In genomic region chr7:27245798-27246691, GRCh38 we compare ENCODE assay signal across 10 cellular contexts. TPM values are rescaled to one million over a fixed set of nuclear protein-coding genes. Genes with fewer than 3 reads are reported as not detected.
DNase-seq lines count a peak whose midpoint lies in the region; ATAC-seq and TF ChIP-seq lines count a peak whose summit lies in the region.
"Had no signal": no experiment of that assay in that cellular context is flagged by ENCODE, and none has a peak within 500 bp of the region (broad histone marks: within the 10 kb centered on the region; RNA-seq: fewer than 3 reads in every experiment).

No MANE protein-coding gene starts in this region.

- H3K4me3 ChIP-seq in cardiac muscle cell (peak overlapping the region; percentile 11), coronary artery (peak overlapping the region; percentile 61), muscle layer of colon (ENCODE audit: low read depth in 1 of 2, low read length in 2 of 2) (peak overlapping the region; percentile 21 to 29)

- DNase-seq in cardiac muscle cell (ENCODE audit: low read depth in 1 of 2, low spot score in 1 of 2) (no peak), cardiac septum (ENCODE audit: low spot score) (no peak), coronary artery (ENCODE audit: low spot score) (no peak), HEK293T (ENCODE audit: extremely low spot score) (no peak), NCI-H774 (lab: John Stamatoyannopoulos, UW) (no peak), iPS-NIHi11 (ENCODE audit: low spot score) (no peak)
- DNase-seq: anterior cingulate cortex, C1 segment of cervical spinal cord had no signal

- POLR2A ChIA-PET in HEK293T (lab: Yijun Ruan, JAX), result no interaction called here

- intact Hi-C loops in cardiac septum (cut with DNase I), result no loop called here

- H3K36me3 ChIP-seq in cardiac muscle cell (no peaks in the 10 kb centered on the region), muscle layer of colon (ENCODE audit: insufficient read depth, low read length) (no peaks in the 10 kb centered on the region)

- TF ChIP-seq CTCF in cardiac muscle cell (IDR thresholded peaks at IDR 0.05; ENCODE audit: low read depth, low read length) (no peak), coronary artery (IDR thresholded peaks at IDR 0.05) (no peak)

- CTCF ChIA-PET in HEK293T (lab: Yijun Ruan, JAX), result no interaction called here

- ATAC-seq in GM21619 (IDR thresholded peaks at IDR 0.05; ENCODE audit: unreplicated experiment), result no peak

- no peaks in the 10 kb centered on the region for H3K9me3 ChIP-seq in cardiac muscle cell (ENCODE audit: low read depth)
- no peaks in the 10 kb centered on the region for H3K9me3 ChIP-seq in muscle layer of colon (ENCODE audit: low read length)

- peaks cover 100% of the 10 kb centered on the region for H3K27me3 ChIP-seq in cardiac muscle cell
- peaks cover 99 to 100% of the 10 kb centered on the region in 2 donors for H3K27me3 ChIP-seq in muscle layer of colon (ENCODE audit: control insufficient read depth in 1 of 2, insufficient read depth in 2 of 2, low read length in 2 of 2)

- H3K27ac ChIP-seq in cardiac muscle cell (no peak overlapping the region), coronary artery (no peak overlapping the region), muscle layer of colon (ENCODE audit: low read depth, low read length) (no peak overlapping the region)

- H3K4me1 ChIP-seq in cardiac muscle cell (ENCODE audit: low read depth) (peaks cover 11% of the 10 kb centered on the region), muscle layer of colon (ENCODE audit: insufficient read depth, low read length) (peaks cover 31% of the 10 kb centered on the region)

- no peak overlapping the region for H3K9ac ChIP-seq in muscle layer of colon (ENCODE audit: low read length)

TF ChIP-seq in HEK293T, 16 proteins besides CTCF, POLR2A, EP300 and RAD21:
- TF ChIP-seq ARNT (IDR thresholded peaks at IDR 0.05) (no peak), CTBP1 (IDR thresholded peaks at IDR 0.05; ENCODE audit: borderline replicate concordance) (no peak), FOXM1 (IDR thresholded peaks at IDR 0.05; ENCODE audit: borderline replicate concordance) (no peak), TARDBP (IDR thresholded peaks at IDR 0.05) (no peak)
TF ChIP-seq in HEK293T: peak in this region for 0.

RNA-seq across cellular contexts. Expression of gene EVX1, which starts 3.4 kb away (rescaled TPM):
- total RNA-seq in cardiac muscle cell (not detected in 2 replicates), cardiac septum (not detected)
- not detected in 2 replicates for polyA plus RNA-seq in cardiac muscle cell

RNA-seq across cellular contexts. Expression of gene HOXA13, which starts 46.2 kb away (rescaled TPM):
- not detected in 2 replicates for total RNA-seq in cardiac muscle cell
- not detected in 2 replicates for polyA plus RNA-seq in cardiac muscle cell
- total RNA-seq in cardiac septum, result not detected

Comparison
In these comparisons a context has a peak if more than half of its experiments do, and no peak if none do; other contexts are left out.
1. H3K4me3 ChIP-seq: peak in every context shown above with its lines; median percentile 61 in coronary artery; 25 in muscle layer of colon; 11 in cardiac muscle cell.